ENCODE assay signal across 13 cellular contexts in genomic region chr1:99590578-99591209, GRCh38. TPM values are rescaled to one million over a fixed set of nuclear protein-coding genes. Genes with fewer than 3 reads are reported as not detected.
DNase-seq lines count a peak whose midpoint lies in the region; ATAC-seq and TF ChIP-seq lines count a peak whose summit lies in the region.
"Had no signal": no experiment of that assay in that cellular context is flagged by ENCODE, and none has a peak within 500 bp of the region (broad histone marks: within the 10 kb centered on the region; RNA-seq: fewer than 3 reads in every experiment).

No MANE protein-coding gene starts in this region.

- H3K27ac ChIP-seq in RWPE1 = no peak overlapping the region
- peak overlapping the region; percentile 97 for H3K27ac ChIP-seq in osteoblast (ENCODE audit: low read depth, low read length)
- peak overlapping the region in 2 of 4 donors; percentile 22 to 62 for H3K27ac ChIP-seq in esophagus squamous epithelium
- H3K27ac ChIP-seq: HL-60 had no signal

- H3K4me1 ChIP-seq in osteoblast (ENCODE audit: insufficient read depth, low read length) (peaks cover 19% of the 10 kb centered on the region), esophagus squamous epithelium (peaks cover 0 to 5% (median 0%) of the 10 kb centered on the region in 3 donors)

- no peaks in the 10 kb centered on the region for H3K79me2 ChIP-seq in osteoblast (ENCODE audit: insufficient read depth, low read length)

- ATAC-seq in HG03521 (IDR thresholded peaks at IDR 0.05; ENCODE audit: unreplicated experiment) = no peak

- DNase-seq in ELR (ENCODE audit: low read depth) = peak; percentile 98
- DNase-seq in RWPE1 (ENCODE audit: low spot score) = peak; percentile 10
- DNase-seq in fibroblast of mammary gland (ENCODE audit: low read depth) = peak; percentile 94
- peak; percentile 36 for DNase-seq in osteoblast (ENCODE audit: insufficient read length, low spot score, missing footprints)
- DNase-seq in activated CD4-positive, CD25-positive, alpha-beta regulatory T cell treated with anti-CD3 and anti-CD28 coated beads, Interleukin-2, amount 50 U/mL, for 72 hours = no peak
- DNase-seq in esophagus squamous epithelium (lab: John Stamatoyannopoulos, UW) = no peak
- DNase-seq in NCI-H2171 treated with DMSO at 0.1 percent for 48 hours (lab: John Stamatoyannopoulos, UW) = no peak
- DNase-seq: activated CD4-positive, alpha-beta T cell treated with anti-CD3 and anti-CD28 coated beads, Interleukin-2, amount 50 U/mL, for 4 hours; GDM1; naive B cell; NK-92 treated with Interleukin-12 subunit alpha and Interleukin-12 subunit beta, amount 100 ng/mL, for 24 hours had no signal

- TF ChIP-seq POLR2A in esophagus squamous epithelium (IDR thresholded peaks at IDR 0.05) = no peak

- 55 to 56% methylated on average over 3 to 4 of the region's 4 CpGs for WGBS in esophagus squamous epithelium, 2 donors

- no peaks in the 10 kb centered on the region for H3K27me3 ChIP-seq in osteoblast (ENCODE audit: insufficient read depth, low read length)
- no peaks in the 10 kb centered on the region for H3K27me3 ChIP-seq in esophagus squamous epithelium

- H3K4me2 ChIP-seq in osteoblast (ENCODE audit: insufficient read depth, low read length) = peak overlapping the region; percentile 66

- H4K20me1 ChIP-seq in osteoblast (ENCODE audit: insufficient read depth, low read length) = no peaks in the 10 kb centered on the region

- intact Hi-C loops in esophagus squamous epithelium (cut with DNase I) = no loop called here

- H3K36me3 ChIP-seq in osteoblast (ENCODE audit: insufficient read depth, low read length) (no peaks in the 10 kb centered on the region), esophagus squamous epithelium (no peaks in the 10 kb centered on the region)

- H3K4me3 ChIP-seq in fibroblast of mammary gland (ENCODE audit: control insufficient read depth, low read depth, low read length) (no peak overlapping the region), osteoblast (ENCODE audit: insufficient read depth, low read length) (no peak overlapping the region), esophagus squamous epithelium (no peak overlapping the region)

- H3K9me3 ChIP-seq in osteoblast (ENCODE audit: low read depth, low read length) (no peaks in the 10 kb centered on the region), esophagus squamous epithelium (no peaks in the 10 kb centered on the region)

- CTCF ChIA-PET in RWPE1 (lab: Yijun Ruan, JAX) = no interaction called here

- peak overlapping the region; percentile 85 for H2AFZ ChIP-seq in osteoblast (ENCODE audit: low read length)

- POLR2A ChIA-PET in RWPE1 (lab: Yijun Ruan, JAX; ENCODE audit: low non-redundant PET) = no interaction called here

- TF ChIP-seq CTCF in RWPE1 (conservative IDR thresholded peaks at IDR 0.05; ENCODE audit: low read depth) = no peak
- no peak for TF ChIP-seq CTCF in fibroblast of mammary gland (conservative IDR thresholded peaks at IDR 0.05; ENCODE audit: control insufficient read depth, insufficient read depth, low read depth, low read length)
- TF ChIP-seq CTCF in osteoblast (IDR thresholded peaks at IDR 0.05; ENCODE audit: extremely low read depth, low read depth, low read length) = no peak
- no peak for TF ChIP-seq CTCF in esophagus squamous epithelium (IDR thresholded peaks at IDR 0.05)

RNA-seq across cellular contexts. Expression of gene PALMD, which starts 55.2 kb away (rescaled TPM):
- total RNA-seq in osteoblast (2.5 and 5.6 TPM in 2 replicates), esophagus squamous epithelium (10 to 100 TPM; 27.1 to 39.2 (median 31.3) TPM)

Comparison
In these comparisons a context has a peak if more than half of its experiments do, and no peak if none do; other contexts are left out.
1. DNase-seq: peak in ELR (single experiment), RWPE1 (single experiment), fibroblast of mammary gland (single experiment) and osteoblast (single experiment); none in activated CD4-positive, CD25-positive, alpha-beta regulatory T cell treated with anti-CD3 and anti-CD28 coated beads, Interleukin-2, amount 50 U/mL, for 72 hours (single experiment), esophagus squamous epithelium (single experiment) and NCI-H2171 treated with DMSO at 0.1 percent for 48 hours (single experiment).